Comparison of ENCODE assay signal across 24 cellular contexts in genomic region chr14:30298266-30298795, GRCh38.
"Had no signal": no experiment of that assay in that cellular context is flagged by ENCODE, and none has a peak within 500 bp of the region (broad histone marks: within the 10 kb centered on the region; RNA-seq: fewer than 3 reads in every experiment).

No MANE protein-coding gene starts in this region.

- H3K36me3 ChIP-seq: ascending aorta, ovary, tibial nerve, vagina had no signal

- H3K27me3 ChIP-seq: ascending aorta, hepatocyte, ovary, tibial nerve, vagina had no signal

- H3K27me3 Mint-ChIP-seq: activated CD4-positive, alpha-beta T cell treated with anti-CD3 and anti-CD28 coated beads, Interleukin-2, amount 10 ng/mL, durations not matched to agents 7 days and 5 days had no signal

- H3K4me1 Mint-ChIP-seq: activated CD4-positive, alpha-beta T cell treated with anti-CD3 and anti-CD28 coated beads, Interleukin-2, amount 10 ng/mL, durations not matched to agents 7 days and 5 days; activated naive CD8-positive, alpha-beta T cell treated with anti-CD3 and anti-CD28 coated beads, Interleukin-2, amount 50 U/mL, for 24 hours had no signal

- H3K4me3 Mint-ChIP-seq: activated CD4-positive, alpha-beta T cell treated with anti-CD3 and anti-CD28 coated beads, Interleukin-2, amount 10 ng/mL, durations not matched to agents 7 days and 5 days; activated naive CD4-positive, alpha-beta T cell treated with anti-CD3 and anti-CD28 coated beads for 36 hours; activated naive CD8-positive, alpha-beta T cell treated with anti-CD3 and anti-CD28 coated beads, Interleukin-2, amount 50 U/mL, for 24 hours; activated T-cell treated with anti-CD3 and anti-CD28 coated beads, Interleukin-2, amount 50 U/mL, for 4 hours; memory B cell; naive thymus-derived CD8-positive, alpha-beta T cell; T-helper 1 cell treated with Interleukin-12 subunit alpha and Interleukin-12 subunit beta and Interleukin-4 antibody, amounts not matched to agents 30 μg/mL and 1 μg/mL, for 36 hours had no signal

- H3K4me3 ChIP-seq: ascending aorta, hepatocyte, ovary, psoas muscle, tibial nerve, vagina had no signal

- H3K9me3 Mint-ChIP-seq: activated CD4-positive, alpha-beta T cell treated with anti-CD3 and anti-CD28 coated beads, Interleukin-2, amount 10 ng/mL, durations not matched to agents 7 days and 5 days; activated naive CD4-positive, alpha-beta T cell treated with anti-CD3 and anti-CD28 coated beads for 36 hours; activated T-cell treated with anti-CD3 and anti-CD28 coated beads, Interleukin-2, amount 50 U/mL, for 4 hours; memory B cell; naive thymus-derived CD8-positive, alpha-beta T cell; T-helper 1 cell treated with Interleukin-12 subunit alpha and Interleukin-12 subunit beta and Interleukin-4 antibody, amounts not matched to agents 30 μg/mL and 1 μg/mL, for 36 hours had no signal

- H3K36me3 Mint-ChIP-seq: memory B cell; naive thymus-derived CD8-positive, alpha-beta T cell had no signal

- DNase-seq: activated CD4-positive, alpha-beta T cell treated with anti-CD3 and anti-CD28 coated beads, Interleukin-2, amount 10 ng/mL, durations not matched to agents 7 days and 5 days; activated CD8-positive, alpha-beta memory T cell treated with anti-CD3 and anti-CD28 coated beads, Interleukin-2, amount 50 U/mL, for 4 hours; activated naive CD4-positive, alpha-beta T cell treated with anti-CD3 and anti-CD28 coated beads for 36 hours; activated naive CD8-positive, alpha-beta T cell treated with anti-CD3 and anti-CD28 coated beads, Interleukin-2, amount 50 U/mL, for 24 hours; activated T-cell treated with anti-CD3 and anti-CD28 coated beads, Interleukin-2, amount 50 U/mL, for 4 hours; cerebellar nuclear complex; cortex of kidney; foreskin fibroblast; kidney; left ventricle myocardium superior; naive thymus-derived CD8-positive, alpha-beta T cell; ovary; psoas muscle; right cardiac atrium; stimulated activated CD4-positive, alpha-beta T cell treated with anti-CD3 and anti-CD28 coated beads, Interleukin-2, amount 100 ng/mL, for 24 hours; stimulated activated naive CD8-positive, alpha-beta T cell treated with anti-CD3 and anti-CD28 coated beads, Interleukin-15, Interleukin-2, amounts not matched to agents 100 U/mL and 50 U/mL, for 24 hours; substantia nigra had no signal

- H3K9me3 ChIP-seq: ascending aorta, ovary, psoas muscle, tibial nerve, vagina had no signal

- H3K4me1 ChIP-seq: ascending aorta, psoas muscle, tibial nerve, vagina had no signal

- H3K27ac ChIP-seq: ascending aorta, hepatocyte, ovary, psoas muscle, tibial nerve, vagina had no signal

- H3K27ac Mint-ChIP-seq: activated CD4-positive, alpha-beta T cell treated with anti-CD3 and anti-CD28 coated beads, Interleukin-2, amount 10 ng/mL, durations not matched to agents 7 days and 5 days; activated naive CD4-positive, alpha-beta T cell treated with anti-CD3 and anti-CD28 coated beads for 36 hours; activated naive CD8-positive, alpha-beta T cell treated with anti-CD3 and anti-CD28 coated beads, Interleukin-2, amount 50 U/mL, for 24 hours; memory B cell; naive thymus-derived CD8-positive, alpha-beta T cell; T-helper 1 cell treated with Interleukin-12 subunit alpha and Interleukin-12 subunit beta and Interleukin-4 antibody, amounts not matched to agents 30 μg/mL and 1 μg/mL, for 36 hours had no signal

- ATAC-seq: activated CD4-positive, CD25-positive, alpha-beta regulatory T cell treated with anti-CD3 and anti-CD28 coated beads, Interleukin-2, amount 50 U/mL, for 24 hours; activated naive CD8-positive, alpha-beta T cell treated with anti-CD3 and anti-CD28 coated beads, Interleukin-2, amount 50 U/mL, for 24 hours; activated T-cell treated with anti-CD3 and anti-CD28 coated beads, Interleukin-2, amount 50 U/mL, for 4 hours; left ventricle myocardium superior; naive thymus-derived CD8-positive, alpha-beta T cell; psoas muscle; right cardiac atrium; stimulated activated naive CD8-positive, alpha-beta T cell treated with anti-CD3 and anti-CD28 coated beads, Interleukin-15, Interleukin-2, amounts not matched to agents 100 U/mL and 50 U/mL, for 24 hours had no signal
